In genomic region chr10:86511027-86511865, GRCh38 we compare ENCODE assay signal across 23 cellular contexts.
"Had no signal": no experiment of that assay in that cellular context is flagged by ENCODE, and none has a peak within 500 bp of the region (broad histone marks: within the 10 kb centered on the region; RNA-seq: fewer than 3 reads in every experiment).

No MANE protein-coding gene starts in this region.

- H3K27me3 Mint-ChIP-seq: activated naive CD8-positive, alpha-beta T cell; progenitor cell of endocrine pancreas; stimulated activated naive CD8-positive, alpha-beta T cell treated with anti-CD3 and anti-CD28 coated beads, Interleukin-15, Interleukin-2, amounts not matched to agents 100 ng/mL and 50 ng/mL, for 24 hours had no signal

- H3K27ac Mint-ChIP-seq: mesothelial cell of epicardium; progenitor cell of endocrine pancreas; stimulated activated naive CD8-positive, alpha-beta T cell treated with anti-CD3 and anti-CD28 coated beads, Interleukin-15, Interleukin-2, amounts not matched to agents 100 ng/mL and 50 ng/mL, for 24 hours had no signal

- H3K27ac ChIP-seq: adrenal gland, ascending aorta, brain microvascular endothelial cell, esophagus muscularis mucosa, right atrium auricular region had no signal

- H3K36me3 Mint-ChIP-seq: natural killer cell had no signal

- H3K9me3 ChIP-seq: adrenal gland, ascending aorta, esophagus muscularis mucosa, right atrium auricular region, thyroid gland had no signal

- ATAC-seq: left ventricle myocardium superior, natural killer cell had no signal

- H3K4me3 Mint-ChIP-seq: mesothelial cell of epicardium; natural killer cell; stimulated activated naive CD8-positive, alpha-beta T cell treated with anti-CD3 and anti-CD28 coated beads, Interleukin-15, Interleukin-2, amounts not matched to agents 100 ng/mL and 50 ng/mL, for 24 hours; T-helper 2 cell treated with Interferon-gamma antibody and Interleukin-4, amounts not matched to agents 5 μg/mL and 100 μg/mL, for 36 hours had no signal

- DNase-seq: activated naive CD4-positive, alpha-beta T cell; activated T-cell treated with anti-CD3 and anti-CD28 coated beads, Interleukin-2, amount 50 U/mL, for 1 hour; adrenal gland; brain microvascular endothelial cell; caudate nucleus; dorsolateral prefrontal cortex; hippocampal formation; kidney glomerular epithelial cell; left ventricle myocardium superior; mammary epithelial cell; natural killer cell; stimulated activated CD4-positive, alpha-beta T cell treated with anti-CD3 and anti-CD28 coated beads, Interleukin-12 subunit alpha, Interleukin-12 subunit beta, amount 100 ng/mL, for 4 hours; stimulated activated CD4-positive, alpha-beta T cell treated with anti-CD3 and anti-CD28 coated beads, Interleukin-4, amount 100 ng/mL, for 4 hours; substantia nigra; thyroid gland had no signal

- H3K27me3 ChIP-seq: adrenal gland, ascending aorta, brain microvascular endothelial cell, dorsolateral prefrontal cortex, esophagus muscularis mucosa, right atrium auricular region, thyroid gland had no signal

- H3K9me3 Mint-ChIP-seq: mesothelial cell of epicardium; natural killer cell; stimulated activated naive CD8-positive, alpha-beta T cell treated with anti-CD3 and anti-CD28 coated beads, Interleukin-15, Interleukin-2, amounts not matched to agents 100 ng/mL and 50 ng/mL, for 24 hours; T-helper 2 cell treated with Interferon-gamma antibody and Interleukin-4, amounts not matched to agents 5 μg/mL and 100 μg/mL, for 36 hours had no signal

- H3K4me3 ChIP-seq: adrenal gland, ascending aorta, esophagus muscularis mucosa, right atrium auricular region, thyroid gland had no signal

- H3K36me3 ChIP-seq: thyroid gland had no signal
